Comparison of ENCODE assay signal across 21 cellular contexts in the genomic region with DNA sequence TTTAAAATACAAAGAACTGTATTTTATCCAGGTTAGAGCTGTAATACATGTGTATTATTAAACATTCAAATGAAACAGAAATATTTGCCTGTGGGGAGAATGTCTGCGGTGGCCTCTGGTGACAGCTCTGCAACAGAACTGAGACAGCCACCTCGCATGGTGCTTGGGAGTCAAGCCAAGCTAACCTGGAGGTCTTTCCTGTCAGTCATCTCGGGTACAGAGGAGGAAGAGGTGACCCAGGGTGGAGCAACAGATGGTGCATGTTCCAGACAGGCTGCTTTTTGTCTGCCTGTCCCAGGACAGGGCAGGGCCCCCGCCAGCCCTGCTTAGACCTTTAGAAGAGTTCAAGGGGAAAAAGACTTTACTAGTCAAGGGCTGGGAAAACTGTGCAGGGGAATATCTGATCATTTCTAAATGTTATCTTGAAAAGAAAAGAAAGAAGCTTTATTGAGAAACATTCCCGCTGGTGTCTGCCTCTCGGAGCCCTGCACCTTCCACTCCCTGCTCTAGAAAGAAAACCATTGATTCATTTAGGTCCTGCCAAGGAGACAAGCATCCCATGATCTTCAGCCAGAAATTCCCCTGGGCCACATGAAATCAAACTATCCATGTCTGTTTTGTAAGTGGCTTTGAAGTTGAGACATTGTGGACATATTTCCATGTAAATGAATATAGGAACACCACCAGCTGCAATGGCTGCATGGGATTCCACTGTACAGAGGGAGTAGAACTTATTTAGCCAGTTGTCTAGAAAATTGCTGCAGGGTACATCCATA. TPM values are rescaled to one million over a fixed set of nuclear protein-coding genes. Genes with fewer than 3 reads are reported as not detected.
DNase-seq lines count a peak whose midpoint lies in the region; ATAC-seq, FAIRE-seq and TF ChIP-seq lines count a peak whose summit lies in the region.
"Had no signal": no experiment of that assay in that cellular context is flagged by ENCODE, and none has a peak within 500 bp of the region (broad histone marks: within the 10 kb centered on the region; RNA-seq: fewer than 3 reads in every experiment).

No MANE protein-coding gene starts in this region.

- TF ChIP-seq CTCF in H9 (conservative IDR thresholded peaks at IDR 0.05) (no peak), Peyer's patch (IDR thresholded peaks at IDR 0.05) (no peak)

- H3K14ac ChIP-seq in H9 (ENCODE audit: insufficient read depth, low read length), result no peak overlapping the region

- no peak overlapping the region for H3K23ac ChIP-seq in H9 (ENCODE audit: insufficient read length, low read depth, low read length)

- H2BK20ac ChIP-seq in H9 (ENCODE audit: low read depth, low read length, poor library complexity, severe bottlenecking), result no peak overlapping the region

- H4K5ac ChIP-seq in H9 (ENCODE audit: insufficient read length, low read depth, low read length), result no peak overlapping the region

- no peak overlapping the region for H3K4me3 Mint-ChIP-seq in H9
- H3K4me3 Mint-ChIP-seq: activated naive CD8-positive, alpha-beta T cell; naive thymus-derived CD4-positive, alpha-beta T cell; T-helper 17 cell had no signal

- H3K27me3 ChIP-seq in H9 (ENCODE audit: insufficient read depth, low read length), result no peaks in the 10 kb centered on the region
- no peaks in the 10 kb centered on the region for H3K27me3 ChIP-seq in Peyer's patch
- H3K27me3 ChIP-seq: transverse colon had no signal

- H3K9me3 ChIP-seq in H9 (ENCODE audit: control insufficient read depth, low read depth, low read length) (no peaks in the 10 kb centered on the region), Peyer's patch (no peaks in the 10 kb centered on the region)
- H3K9me3 ChIP-seq: transverse colon had no signal

- H3K4me1 ChIP-seq in H9 (ENCODE audit: insufficient read depth, low read length) (peaks cover 7% of the 10 kb centered on the region; the same call in 1 of the 2 replicates), Peyer's patch (peaks cover 0 to 3% (median 0%) of the 10 kb centered on the region in 4 donors)

- no peak for FAIRE-seq in urothelium cell line (lab: Jason Lieb, UNC)

- WGBS in H9 (ENCODE audit: extremely low coverage, insufficient read length, low lambda C conversion rate), result no CpG with 5 or more reads among the region's 6 CpGs

- no peak overlapping the region for H3K56ac ChIP-seq in H9 (ENCODE audit: insufficient read length, low read depth, low read length)

- H4K8ac ChIP-seq in H9 (replicated peaks; ENCODE audit: insufficient read length, low read depth, low read length), result no peak overlapping the region

- H3K23me2 ChIP-seq in H9 (ENCODE audit: insufficient read length, low read depth, low read length, poor library complexity, severe bottlenecking), result no peaks in the 10 kb centered on the region

- no peak overlapping the region for H2BK15ac ChIP-seq in H9 (ENCODE audit: low read depth, low read length)

- H3T11ph ChIP-seq in H9 (ENCODE audit: low read length), result no peak overlapping the region

- no peak for TF ChIP-seq POLR2A in Peyer's patch (IDR thresholded peaks at IDR 0.05)

- H3K27ac Mint-ChIP-seq in H9, result 0 out of 7 replicates have a peak overlapping the region, but pooled peaks of 1 of the 3 experiments have one; percentile 68
- H3K27ac Mint-ChIP-seq: activated naive CD8-positive, alpha-beta T cell; naive thymus-derived CD4-positive, alpha-beta T cell; T-helper 17 cell had no signal

- H2BK12ac ChIP-seq in H9 (ENCODE audit: insufficient read length, low read depth, low read length), result no peak overlapping the region

- H4K20me1 ChIP-seq in H9 (ENCODE audit: control insufficient read depth, insufficient read depth, insufficient read length), result no peaks in the 10 kb centered on the region

- H3K27me3 Mint-ChIP-seq in H9 (ENCODE audit: low read depth), result peaks cover 4% of the 10 kb centered on the region

- H3K9me3 Mint-ChIP-seq in H9, result peaks cover 2 to 3% of the 10 kb centered on the region in 2 experiments; a peak in 3 of 5 replicates

- H3K9ac ChIP-seq in H9 (ENCODE audit: extremely low read depth, insufficient read length, low read length), result no peak overlapping the region
- H3K9ac ChIP-seq: GM23248 had no signal

- H3K36me3 Mint-ChIP-seq in H9 (ENCODE audit: insufficient read depth in 1 of 3, low read depth in 3 of 3), result peaks cover 2 to 3% (median 3%) of the 10 kb centered on the region in 3 experiments; a peak in 3 of 7 replicates
- H3K36me3 Mint-ChIP-seq: activated naive CD8-positive, alpha-beta T cell; naive thymus-derived CD4-positive, alpha-beta T cell had no signal

- no peak overlapping the region for H3K18ac ChIP-seq in H9 (ENCODE audit: insufficient read length, low read depth, low read length)

- peaks cover 41 to 57% of the 10 kb centered on the region in 2 experiments for H3K4me1 Mint-ChIP-seq in H9

- no peak overlapping the region for H3K4me3 ChIP-seq in Peyer's patch
- H3K4me3 ChIP-seq: GM23248, transverse colon had no signal

- H3K36me3 ChIP-seq in Peyer's patch, result no peaks in the 10 kb centered on the region
- H3K36me3 ChIP-seq: transverse colon had no signal

- no peak overlapping the region for H3K4me2 ChIP-seq in H9 (ENCODE audit: insufficient read depth, insufficient read length, low read length)

- H2BK5ac ChIP-seq in H9 (ENCODE audit: insufficient read length, low read length), result no peak overlapping the region

- no peaks in the 10 kb centered on the region for H3K79me2 ChIP-seq in H9 (ENCODE audit: insufficient read depth, low read length)

- H2AK5ac ChIP-seq in H9 (ENCODE audit: insufficient read length, low read length), result no peak overlapping the region

- H4K91ac ChIP-seq in H9 (ENCODE audit: insufficient read length, low read depth, low read length), result no peak overlapping the region

- no peaks in the 10 kb centered on the region for H3K79me1 ChIP-seq in H9 (ENCODE audit: insufficient read depth, low read depth, low read length, poor library complexity, severe bottlenecking)

- no peak overlapping the region for H2AFZ ChIP-seq in H9 (ENCODE audit: low read length)
- H2AFZ ChIP-seq: GM23248 had no signal

- DNase-seq in COLO829 (ENCODE audit: low spot score), result peak; percentile 68
- DNase-seq in NCI-H69 (lab: John Stamatoyannopoulos, UW), result peak; percentile 17
- peak; percentile 90 for DNase-seq in foreskin melanocyte
- DNase-seq in H9, result no peak
- no peak for DNase-seq in Peyer's patch
- no peak for DNase-seq in NCI-H510A (lab: John Stamatoyannopoulos, UW)
- no peak for DNase-seq in urothelium cell line (ENCODE audit: low spot score)
- DNase-seq: activated CD4-positive, alpha-beta T cell treated with anti-CD3 and anti-CD28 coated beads for 1 hour; AML-193; cerebellar nuclear complex; DMS79; GM23248; naive thymus-derived CD4-positive, alpha-beta T cell; NCI-H2081 treated with DMSO at 0.1 percent for 48 hours; OCI-M1; T-helper 17 cell; transverse colon had no signal

- H2BK120ac ChIP-seq in H9 (ENCODE audit: low read depth, low read length, poor library complexity, severe bottlenecking), result no peak overlapping the region

- ATAC-seq in GM19351 (IDR thresholded peaks at IDR 0.05; ENCODE audit: unreplicated experiment), result peak; percentile 62
- ATAC-seq: naive thymus-derived CD4-positive, alpha-beta T cell; T-helper 17 cell had no signal

- H3K27ac ChIP-seq in H9 (ENCODE audit: insufficient read length, low read depth, low read length), result no peak overlapping the region
- H3K27ac ChIP-seq in Peyer's patch, result no peak overlapping the region
- H3K27ac ChIP-seq: epithelial cell of prostate, GM23248, HL-60, transverse colon had no signal

- no peak overlapping the region for H3K4ac ChIP-seq in H9 (ENCODE audit: low read depth, low read length)

RNA-seq across cellular contexts. Expression of gene NR2E3, which starts 5.5 kb away (rescaled TPM):
- total RNA-seq in H9 (2021) (0.31 and 0.35 TPM in 2 replicates), Peyer's patch (1 to 10 TPM in 3 of 4 donors, not detected in 1; 1.3 to 1.4 (median 1.3) TPM)
- total RNA-seq: GM23248; naive thymus-derived CD4-positive, alpha-beta T cell; T-helper 17 cell had no signal

Comparison
In these comparisons a context has a peak if more than half of its experiments do, and no peak if none do; other contexts are left out.
1. DNase-seq: peak in COLO829 (single experiment), NCI-H69 (single experiment) and foreskin melanocyte (single experiment); none in H9 (single experiment), Peyer's patch (0 of 3), NCI-H510A (single experiment) and urothelium cell line (single experiment).